ENCODE assay signal across 8 cellular contexts in the genomic region with DNA sequence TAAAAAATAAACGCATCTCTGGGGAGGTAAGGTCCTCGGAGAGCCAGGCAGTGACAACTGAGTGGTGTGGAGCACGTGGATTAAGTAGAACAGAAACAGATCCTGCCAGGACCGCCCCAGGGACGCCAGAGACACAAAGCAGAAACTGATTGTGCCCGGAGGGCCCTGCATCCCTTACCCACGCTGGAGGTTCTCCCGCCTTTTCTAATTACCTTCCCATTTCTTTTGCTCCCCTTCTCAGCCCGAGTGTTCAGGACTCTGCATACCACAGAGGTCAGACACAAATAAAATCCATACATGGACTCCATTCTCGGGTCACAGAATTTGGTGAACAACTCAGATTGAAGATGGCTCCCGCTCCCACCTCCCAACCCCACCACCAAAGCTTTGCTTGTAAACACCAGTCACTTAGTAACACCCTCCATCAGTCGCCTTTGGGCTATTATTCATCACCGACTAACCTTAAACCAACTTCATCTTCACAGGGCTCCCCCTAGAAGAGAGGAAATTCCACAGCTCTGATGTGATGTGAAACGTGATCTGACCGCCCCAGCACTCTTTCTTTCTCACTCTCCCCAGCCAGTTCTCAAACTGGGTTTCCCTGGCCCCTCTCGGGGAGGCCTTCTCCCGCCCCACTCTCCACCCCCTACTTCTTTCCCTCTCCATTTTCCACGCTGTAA. TPM values are rescaled to one million over a fixed set of nuclear protein-coding genes. Genes with fewer than 3 reads are reported as not detected.
A peak's percentile ranks its signal among the peaks of the same experiment; 100 is the strongest.
DNase-seq lines count a peak whose midpoint lies in the region; ATAC-seq and TF ChIP-seq lines count a peak whose summit lies in the region.

No MANE protein-coding gene starts in this region.

- H2BK15ac ChIP-seq in mesenchymal stem cell (ENCODE audit: low read depth, poor library complexity, severe bottlenecking) = peak overlapping the region; percentile 36

- no peaks in the 10 kb centered on the region for H3K9me3 ChIP-seq in SK-N-SH
- H3K9me3 ChIP-seq in mesenchymal stem cell (ENCODE audit: control insufficient read depth, low read length) = no peaks in the 10 kb centered on the region
- no peaks in the 10 kb centered on the region for H3K9me3 ChIP-seq in suprapubic skin

- POLR2A ChIA-PET in SK-N-SH (lab: Yijun Ruan, JAX) = no interaction called here

- peak overlapping the region; percentile 29 to 93 for H3K18ac ChIP-seq in mesenchymal stem cell (ENCODE audit: low read depth in 1 of 2, low read length in 2 of 2)

- H2BK120ac ChIP-seq in mesenchymal stem cell (ENCODE audit: low read depth, low read length) = peak overlapping the region; percentile 97

- no peak for TF ChIP-seq RAD21 in SK-N-SH (IDR thresholded peaks at IDR 0.05; ENCODE audit: low read length)

- peak overlapping the region; percentile 91 for H2BK5ac ChIP-seq in mesenchymal stem cell (ENCODE audit: low read depth, low read length, poor library complexity, severe bottlenecking)

- 12% methylated on average over 18 of the region's 18 CpGs for WGBS in SK-N-SH (ENCODE audit: low lambda C conversion rate)
- WGBS in mesenchymal stem cell = 1% methylated on average over 18 of the region's 18 CpGs
- WGBS in suprapubic skin = 56% methylated on average over 18 of the region's 18 CpGs

- H3K9ac ChIP-seq in SK-N-SH = peak overlapping the region; percentile 92
- H3K9ac ChIP-seq in mesenchymal stem cell (ENCODE audit: low read length) = peak overlapping the region; percentile 77

- TF ChIP-seq POLR2A in suprapubic skin (IDR thresholded peaks at IDR 0.05) = no peak

- H3K79me2 ChIP-seq in SK-N-SH (ENCODE audit: insufficient read depth) = no peaks in the 10 kb centered on the region

- H3F3A ChIP-seq in SK-N-SH (replicated peaks; ENCODE audit: insufficient read depth) = peaks cover 43% of the 10 kb centered on the region

- no peaks in the 10 kb centered on the region for H3K79me1 ChIP-seq in mesenchymal stem cell (replicated peaks; ENCODE audit: low read length, poor library complexity, severe bottlenecking)

- peak overlapping the region; percentile 46 to 47 for H3K4ac ChIP-seq in mesenchymal stem cell (ENCODE audit: low read depth in 1 of 2, low read length in 2 of 2)

- H3K27me3 ChIP-seq in SK-N-SH (ENCODE audit: insufficient read depth) (no peaks in the 10 kb centered on the region), mesenchymal stem cell (ENCODE audit: control insufficient read depth in 1 of 2, insufficient read depth in 1 of 2, low read length in 2 of 2) (no peaks in the 10 kb centered on the region), suprapubic skin (no peaks in the 10 kb centered on the region)

- TF ChIP-seq CTCF in SK-N-SH (IDR thresholded peaks at IDR 0.05) = no peak
- no peak for TF ChIP-seq CTCF in coronary artery (IDR thresholded peaks at IDR 0.05)
- no peak for TF ChIP-seq CTCF in suprapubic skin (IDR thresholded peaks at IDR 0.05)

- ATAC-seq in GM21825 (IDR thresholded peaks at IDR 0.05; ENCODE audit: unreplicated experiment) = peak; percentile 48
- ATAC-seq in HG03460 (IDR thresholded peaks at IDR 0.05; ENCODE audit: unreplicated experiment) = no peak
- no peak for ATAC-seq in GM21737 (IDR thresholded peaks at IDR 0.05; ENCODE audit: unreplicated experiment)

- peak overlapping the region; percentile 75 for H2AFZ ChIP-seq in SK-N-SH (ENCODE audit: low read depth)
- no peak overlapping the region for H2AFZ ChIP-seq in mesenchymal stem cell (ENCODE audit: low read depth, low read length)

- no peaks in the 10 kb centered on the region for H3K36me3 ChIP-seq in SK-N-SH (replicated peaks in 1 of 2; ENCODE audit: control insufficient read depth in 1 of 2, insufficient read depth in 2 of 2, low read length in 1 of 2)
- H3K36me3 ChIP-seq in mesenchymal stem cell (ENCODE audit: control insufficient read depth in 1 of 2, insufficient read depth in 2 of 2, low read depth in 1 of 2, low read length in 2 of 2) = no peaks in the 10 kb centered on the region
- H3K36me3 ChIP-seq in suprapubic skin = no peaks in the 10 kb centered on the region

- H3K4me1 ChIP-seq in SK-N-SH (ENCODE audit: control insufficient read depth in 1 of 2, insufficient read depth in 2 of 2, low read depth in 1 of 2, low read length in 1 of 2) = peaks cover 16 to 55% of the 10 kb centered on the region in 2 experiments
- H3K4me1 ChIP-seq in mesenchymal stem cell (ENCODE audit: control insufficient read depth, insufficient read depth, low read depth, low read length) = peaks cover 18% of the 10 kb centered on the region
- peaks cover 28% of the 10 kb centered on the region for H3K4me1 ChIP-seq in suprapubic skin

- peak overlapping the region; percentile 66 for H4K8ac ChIP-seq in mesenchymal stem cell (ENCODE audit: low read length)

- H3K14ac ChIP-seq in mesenchymal stem cell (ENCODE audit: low read length in 2 of 2) = no peak overlapping the region

- CTCF ChIA-PET in SK-N-SH (lab: Yijun Ruan, JAX) = interaction anchor here (1.0 to 1.7 kb wide), 3 partner anchors 34 to 119 kb away, joined by 3 to 5 read pairs (median 5); no protein-coding TSS in a partner anchor

- TF ChIP-seq EP300 in SK-N-SH (IDR thresholded peaks at IDR 0.05; ENCODE audit: borderline replicate concordance in 1 of 2, low read depth in 1 of 2, low read length in 1 of 2) (peak in 1 of 2 experiments; percentile 86; a peak in 2 of 4 replicates), suprapubic skin (IDR thresholded peaks at IDR 0.05) (no peak)

- peak overlapping the region; percentile 85 for H2AK5ac ChIP-seq in mesenchymal stem cell (ENCODE audit: low read length, severe bottlenecking)

- peak overlapping the region in 1 of 2 experiments; percentile 71 for H2BK12ac ChIP-seq in mesenchymal stem cell (ENCODE audit: low read length in 2 of 2)

- H3K4me2 ChIP-seq in SK-N-SH (peak overlapping the region; percentile 72), mesenchymal stem cell (ENCODE audit: low read length, poor library complexity, severe bottlenecking) (peak overlapping the region; percentile 42)

- peak overlapping the region in 1 of 2 experiments; percentile 53; a peak in 3 of 4 replicates for H3K4me3 ChIP-seq in SK-N-SH (ENCODE audit: low read depth in 2 of 2, low read length in 1 of 2)
- H3K4me3 ChIP-seq in coronary artery = no peak overlapping the region
- H3K4me3 ChIP-seq in mesenchymal stem cell (ENCODE audit: insufficient read depth in 1 of 2, low read depth in 1 of 2, low read length in 2 of 2) = peak overlapping the region in 1 of 2 experiments; percentile 39
- H3K4me3 ChIP-seq in suprapubic skin = no peak overlapping the region

- no peak overlapping the region for H3K23ac ChIP-seq in mesenchymal stem cell (ENCODE audit: low read length in 2 of 2)

- H3K27ac ChIP-seq in SK-N-SH (ENCODE audit: low read depth in 2 of 2, low read length in 1 of 2) (peak overlapping the region; percentile 80 to 99), coronary artery (peak overlapping the region; percentile 11 to 32), mesenchymal stem cell (ENCODE audit: low read length, poor library complexity, severe bottlenecking) (peak overlapping the region; percentile 97), suprapubic skin (peak overlapping the region; percentile 26)

- peak overlapping the region; percentile 43 for H4K91ac ChIP-seq in mesenchymal stem cell (ENCODE audit: low read length)

- H3K9me2 ChIP-seq in SK-N-SH = no peaks in the 10 kb centered on the region

- DNase-seq in SK-N-SH = peak; percentile 58
- no peak for DNase-seq in coronary artery (ENCODE audit: low spot score)
- DNase-seq in mesenchymal stem cell = peak; percentile 99
- DNase-seq in suprapubic skin (ENCODE audit: low spot score in 2 of 2) = no peak
- no peak for DNase-seq in GF-D8 (lab: John Stamatoyannopoulos, UW)

- H4K20me1 ChIP-seq in SK-N-SH (ENCODE audit: insufficient read depth) = no peaks in the 10 kb centered on the region

TF ChIP-seq in SK-N-SH, 30 proteins besides CTCF, POLR2A, EP300 and RAD21 (continues in another document):
- TF ChIP-seq CHD2 (IDR thresholded peaks at IDR 0.05; ENCODE audit: low read length, partially characterized antibody) = no peak
- TF ChIP-seq, protein P1, sequence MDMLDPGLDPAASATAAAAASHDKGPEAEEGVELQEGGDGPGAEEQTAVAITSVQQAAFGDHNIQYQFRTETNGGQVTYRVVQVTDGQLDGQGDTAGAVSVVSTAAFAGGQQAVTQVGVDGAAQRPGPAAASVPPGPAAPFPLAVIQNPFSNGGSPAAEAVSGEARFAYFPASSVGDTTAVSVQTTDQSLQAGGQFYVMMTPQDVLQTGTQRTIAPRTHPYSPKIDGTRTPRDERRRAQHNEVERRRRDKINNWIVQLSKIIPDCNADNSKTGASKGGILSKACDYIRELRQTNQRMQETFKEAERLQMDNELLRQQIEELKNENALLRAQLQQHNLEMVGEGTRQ (IDR thresholded peaks at IDR 0.05; ENCODE audit: borderline replicate concordance, low read depth, low read length) = no peak
- TF ChIP-seq NRF1 (IDR thresholded peaks at IDR 0.05; ENCODE audit: low read depth, low read length) = no peak
- peak; percentile 77 for TF ChIP-seq TCF12 (IDR thresholded peaks at IDR 0.05)
- TF ChIP-seq SIN3A (IDR thresholded peaks at IDR 0.05; ENCODE audit: borderline replicate concordance, low read depth, low read length) = peak; percentile 69; the same call in 1 of the 2 replicates
- TF ChIP-seq, protein P2, sequence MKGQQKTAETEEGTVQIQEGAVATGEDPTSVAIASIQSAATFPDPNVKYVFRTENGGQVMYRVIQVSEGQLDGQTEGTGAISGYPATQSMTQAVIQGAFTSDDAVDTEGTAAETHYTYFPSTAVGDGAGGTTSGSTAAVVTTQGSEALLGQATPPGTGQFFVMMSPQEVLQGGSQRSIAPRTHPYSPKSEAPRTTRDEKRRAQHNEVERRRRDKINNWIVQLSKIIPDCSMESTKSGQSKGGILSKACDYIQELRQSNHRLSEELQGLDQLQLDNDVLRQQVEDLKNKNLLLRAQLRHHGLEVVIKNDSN (IDR thresholded peaks at IDR 0.05; ENCODE audit: borderline replicate concordance, low read depth) = 0 out of 2 replicates have a peak, but pooled peaks have one; percentile 1
- no peak for TF ChIP-seq RCOR1 (IDR thresholded peaks at IDR 0.05; ENCODE audit: low read length)
- TF ChIP-seq YY1 (IDR thresholded peaks at IDR 0.05; ENCODE audit: low read depth) = peak; percentile 55; the same call in 1 of the 2 replicates
- TF ChIP-seq TEAD4 (IDR thresholded peaks at IDR 0.05; ENCODE audit: borderline replicate concordance, insufficient read depth) = peak; percentile 78; the same call in 1 of the 2 replicates

RNA-seq across cellular contexts. Expression of a gene that starts 32.6 kb away (rescaled TPM):
- polyA plus RNA-seq in SK-N-SH (2012; rRNA removed) = 33.9 and 35.3 TPM in 2 replicates
- polyA plus RNA-seq in SK-N-SH (2012; cell fraction: cytosol; rRNA removed) = 18.9 and 20.6 TPM in 2 replicates
- 90.2 and 138 TPM in 2 replicates for polyA plus RNA-seq in SK-N-SH (2012; cell fraction: nucleus; rRNA removed)
- 14.5 TPM for polyA plus RNA-seq in mesenchymal stem cell (2013, experiment 1 of 2)
- polyA plus RNA-seq in mesenchymal stem cell (2013, experiment 2 of 2) = 13.6 TPM
- total RNA-seq in suprapubic skin = 100 to 1,000 TPM in 2 of 4 donors, 10 to 100 TPM in 2; 63.6 to 158 (median 110) TPM

Comparison
In these comparisons a context has a peak if more than half of its experiments do, and no peak if none do; other contexts are left out.
1. DNase-seq: peak in SK-N-SH (single experiment) and mesenchymal stem cell (single experiment); none in coronary artery (single experiment), suprapubic skin (0 of 2) and GF-D8 (single experiment).
2. H3K27ac ChIP-seq: peak in every context shown above with its lines; median percentile 97 in mesenchymal stem cell; 90 in SK-N-SH; 26 in suprapubic skin; 22 in coronary artery.